ENCODE assay signal across 8 cellular contexts in genomic region chr3:71063768-71064287, GRCh38.
DNase-seq lines count a peak whose midpoint lies in the region; ATAC-seq and TF ChIP-seq lines count a peak whose summit lies in the region.

No MANE protein-coding gene starts in this region.

- H3K27me3 ChIP-seq in HUES48 (ENCODE audit: control insufficient read depth, insufficient read depth, low read length), result peaks cover 31% of the 10 kb centered on the region

- intact Hi-C loops in mucosa of descending colon (cut with DNase I, micrococcal nuclease), result loop anchor here in 1 of 2 donors (10.0 kb wide), 1 partner anchor 59 kb away; no protein-coding TSS in a partner anchor

- peak overlapping the region; percentile 75 for H3K4me3 ChIP-seq in HUES48 (ENCODE audit: low read depth, low read length)
- peak overlapping the region; percentile 46 for H3K4me3 ChIP-seq in mucosa of descending colon

- peak; percentile 50 for ATAC-seq in mucosa of descending colon

- no peaks in the 10 kb centered on the region for H3K9me3 ChIP-seq in HUES48 (ENCODE audit: control insufficient read depth, insufficient read depth, low read length)
- no peaks in the 10 kb centered on the region for H3K9me3 ChIP-seq in mucosa of descending colon

- H3K9ac ChIP-seq in HUES48 (ENCODE audit: low read depth, low read length), result no peak overlapping the region

- H3K4me1 ChIP-seq in HUES48 (ENCODE audit: control insufficient read depth, insufficient read depth, low read length) (peaks cover 81% of the 10 kb centered on the region), mucosa of descending colon (ENCODE audit: low read depth) (peaks cover 34% of the 10 kb centered on the region)

- H3K27ac ChIP-seq in HUES48 (ENCODE audit: low read depth, low read length) (peak overlapping the region; percentile 33), substantia nigra (ENCODE audit: low read depth, low read length, poor library complexity, severe bottlenecking) (peak overlapping the region; percentile 73)

- no peaks in the 10 kb centered on the region for H3K36me3 ChIP-seq in HUES48 (ENCODE audit: control insufficient read depth, insufficient read depth, low read length)
- no peaks in the 10 kb centered on the region for H3K36me3 ChIP-seq in mucosa of descending colon (ENCODE audit: low read depth)

- DNase-seq in D341Med (ENCODE audit: low spot score) (peak; percentile 36), epidermal melanocyte (ENCODE audit: insufficient read length, low spot score) (peak; percentile 41), mucosa of descending colon (peak in 2 of 3 donors; percentile 52 to 63), substantia nigra (lab: John Stamatoyannopoulos, UW) (peak in 21 of 49 donors; percentile 9 to 65 (median 19)), HuH-7.5 (ENCODE audit: low spot score) (no peak), mesenteric fat pad (ENCODE audit: low spot score) (no peak)
- DNase-seq in activated CD4-positive, alpha-beta T cell treated with anti-CD3 and anti-CD28 coated beads, Interleukin-2, amount 50 U/mL, for 4 hours, result peak; percentile 46 to 48

- TF ChIP-seq CTCF in mucosa of descending colon (IDR thresholded peaks at IDR 0.05), result no peak

Comparison
In these comparisons a context has a peak if more than half of its experiments do, and no peak if none do; other contexts are left out.
1. DNase-seq: peak in D341Med (single experiment), activated CD4-positive, alpha-beta T cell treated with anti-CD3 and anti-CD28 coated beads, Interleukin-2, amount 50 U/mL, for 4 hours (2 of 2), epidermal melanocyte (single experiment) and mucosa of descending colon (2 of 3); none in HuH-7.5 (single experiment) and mesenteric fat pad (single experiment).